1 cellular context compared by ENCODE assay signal in the genomic region with DNA sequence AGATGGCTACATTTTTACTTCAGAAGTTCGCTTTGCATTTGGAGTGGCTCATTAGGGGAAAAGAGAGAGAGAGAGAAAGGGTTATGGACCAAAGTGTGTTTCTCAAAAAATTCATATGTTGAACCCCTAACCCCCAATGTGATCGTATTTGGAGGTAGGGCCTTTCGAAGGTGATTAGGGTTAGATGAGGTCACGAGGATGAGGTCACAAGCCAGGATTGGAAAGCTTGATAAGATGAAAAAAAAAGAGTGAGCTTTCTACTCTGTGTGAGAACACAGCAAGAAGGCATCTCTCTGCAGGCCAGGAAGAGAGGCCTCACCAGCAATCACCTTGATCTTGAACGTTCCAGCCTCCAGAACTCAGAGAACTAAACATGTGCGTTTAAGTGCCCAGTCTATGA.
A peak's percentile ranks its signal among the peaks of the same experiment; 100 is the strongest.
TF ChIP-seq lines count a peak whose summit lies in the region.

No MANE protein-coding gene starts in this region.

TF ChIP-seq in K562, 482 proteins besides CTCF, POLR2A, EP300 and RAD21 (continued from another document):
- TF ChIP-seq, protein P1, sequence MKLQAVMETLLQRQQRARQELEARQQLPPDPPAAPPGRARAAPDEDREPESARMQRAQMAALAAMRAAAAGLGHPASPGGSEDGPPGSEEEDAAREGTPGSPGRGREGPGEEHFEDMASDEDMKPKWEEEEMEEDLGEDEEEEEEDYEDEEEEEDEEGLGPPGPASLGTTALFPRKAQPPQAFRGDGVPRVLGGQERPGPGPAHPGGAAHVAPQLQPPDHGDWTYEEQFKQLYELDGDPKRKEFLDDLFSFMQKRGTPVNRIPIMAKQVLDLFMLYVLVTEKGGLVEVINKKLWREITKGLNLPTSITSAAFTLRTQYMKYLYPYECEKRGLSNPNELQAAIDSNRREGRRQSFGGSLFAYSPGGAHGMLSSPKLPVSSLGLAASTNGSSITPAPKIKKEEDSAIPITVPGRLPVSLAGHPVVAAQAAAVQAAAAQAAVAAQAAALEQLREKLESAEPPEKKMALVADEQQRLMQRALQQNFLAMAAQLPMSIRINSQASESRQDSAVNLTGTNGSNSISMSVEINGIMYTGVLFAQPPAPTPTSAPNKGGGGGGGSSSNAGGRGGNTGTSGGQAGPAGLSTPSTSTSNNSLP (IDR thresholded peaks at IDR 0.05; ENCODE audit: borderline replicate concordance, low read depth, low read length): no peak
- no peak for TF ChIP-seq ZNF41 (CRISPR knock-in tag; conservative IDR thresholded peaks at IDR 0.05)
- no peak for TF ChIP-seq NR2C1 (IDR thresholded peaks at IDR 0.05)
- TF ChIP-seq NR2C1 (tag; IDR thresholded peaks at IDR 0.05): peak; percentile 54; the same call in 1 of the 2 replicates
- no peak for TF ChIP-seq ZNF507 (tag; conservative IDR thresholded peaks at IDR 0.05)
- TF ChIP-seq, protein P2, sequence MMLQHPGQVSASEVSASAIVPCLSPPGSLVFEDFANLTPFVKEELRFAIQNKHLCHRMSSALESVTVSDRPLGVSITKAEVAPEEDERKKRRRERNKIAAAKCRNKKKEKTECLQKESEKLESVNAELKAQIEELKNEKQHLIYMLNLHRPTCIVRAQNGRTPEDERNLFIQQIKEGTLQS (IDR thresholded peaks at IDR 0.05): peak; percentile 35; the same call in 1 of the 2 replicates
- TF ChIP-seq, protein P2 (CRISPR knock-in tag; conservative IDR thresholded peaks at IDR 0.05): no peak
- no peak for TF ChIP-seq ZNF785 (CRISPR knock-in tag; IDR thresholded peaks at IDR 0.05)
- peak; percentile 56; the same call in 1 of the 2 replicates for TF ChIP-seq MEF2D (tag; conservative IDR thresholded peaks at IDR 0.05; ENCODE audit: low read depth)
- TF ChIP-seq MEF2A (IDR thresholded peaks at IDR 0.05; ENCODE audit: control insufficient read depth, low read depth, low read length): peak; percentile 93
- TF ChIP-seq, protein P3, sequence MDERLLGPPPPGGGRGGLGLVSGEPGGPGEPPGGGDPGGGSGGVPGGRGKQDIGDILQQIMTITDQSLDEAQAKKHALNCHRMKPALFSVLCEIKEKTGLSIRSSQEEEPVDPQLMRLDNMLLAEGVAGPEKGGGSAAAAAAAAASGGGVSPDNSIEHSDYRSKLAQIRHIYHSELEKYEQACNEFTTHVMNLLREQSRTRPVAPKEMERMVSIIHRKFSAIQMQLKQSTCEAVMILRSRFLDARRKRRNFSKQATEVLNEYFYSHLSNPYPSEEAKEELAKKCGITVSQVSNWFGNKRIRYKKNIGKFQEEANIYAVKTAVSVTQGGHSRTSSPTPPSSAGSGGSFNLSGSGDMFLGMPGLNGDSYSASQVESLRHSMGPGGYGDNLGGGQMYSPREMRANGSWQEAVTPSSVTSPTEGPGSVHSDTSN (CRISPR knock-in tag; IDR thresholded peaks at IDR 0.05; ENCODE audit: low read depth): no peak
- TF ChIP-seq, protein P3 (tag; conservative IDR thresholded peaks at IDR 0.05; ENCODE audit: low read depth): 0 out of 2 replicates have a peak, but pooled peaks have one; percentile 48
- TF ChIP-seq, protein P4, sequence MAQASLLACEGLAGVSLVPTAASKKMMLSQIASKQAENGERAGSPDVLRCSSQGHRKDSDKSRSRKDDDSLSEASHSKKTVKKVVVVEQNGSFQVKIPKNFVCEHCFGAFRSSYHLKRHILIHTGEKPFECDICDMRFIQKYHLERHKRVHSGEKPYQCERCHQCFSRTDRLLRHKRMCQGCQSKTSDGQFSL (CRISPR knock-in tag; IDR thresholded peaks at IDR 0.05): no peak
- TF ChIP-seq, protein P4 (tag; IDR thresholded peaks at IDR 0.05): no peak
- TF ChIP-seq, protein P5, sequence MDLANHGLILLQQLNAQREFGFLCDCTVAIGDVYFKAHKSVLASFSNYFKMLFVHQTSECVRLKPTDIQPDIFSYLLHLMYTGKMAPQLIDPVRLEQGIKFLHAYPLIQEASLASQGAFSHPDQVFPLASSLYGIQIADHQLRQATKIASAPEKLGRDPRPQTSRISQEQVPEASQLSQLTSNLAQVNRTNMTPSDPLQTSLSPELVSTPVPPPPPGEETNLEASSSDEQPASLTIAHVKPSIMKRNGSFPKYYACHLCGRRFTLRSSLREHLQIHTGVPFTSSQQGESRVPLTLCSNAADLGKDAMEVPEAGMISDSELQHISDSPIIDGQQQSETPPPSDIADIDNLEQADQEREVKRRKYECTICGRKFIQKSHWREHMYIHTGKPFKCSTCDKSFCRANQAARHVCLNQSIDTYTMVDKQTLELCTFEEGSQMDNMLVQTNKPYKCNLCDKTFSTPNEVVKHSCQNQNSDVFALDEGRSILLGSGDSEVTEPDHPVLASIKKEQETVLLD (IDR thresholded peaks at IDR 0.05): no peak
- TF ChIP-seq ARID2 (IDR thresholded peaks at IDR 0.05): no peak
